10 cellular contexts compared by ENCODE assay signal in genomic region chr20:20820104-20820503, GRCh38.
DNase-seq lines count a peak whose midpoint lies in the region; ATAC-seq and TF ChIP-seq lines count a peak whose summit lies in the region.
"Had no signal": no experiment of that assay in that cellular context is flagged by ENCODE, and none has a peak within 500 bp of the region (broad histone marks: within the 10 kb centered on the region; RNA-seq: fewer than 3 reads in every experiment).

No MANE protein-coding gene starts in this region.

- H3K4me3 Mint-ChIP-seq in HFFc6: no peak overlapping the region
- H3K4me3 Mint-ChIP-seq in CD8-positive, alpha-beta memory T cell: no peak overlapping the region
- H3K4me3 Mint-ChIP-seq in naive thymus-derived CD8-positive, alpha-beta T cell: no peak overlapping the region
- H3K4me3 Mint-ChIP-seq in activated CD4-positive, alpha-beta T cell treated with anti-CD3 and anti-CD28 coated beads, Interleukin-2, amount 10 ng/mL, durations not matched to agents 7 days and 5 days: no peak overlapping the region
- H3K4me3 Mint-ChIP-seq: activated B cell treated with CpG ODN at 0.5 μM for 24 hours; dendritic cell treated with granulocyte-macrophage colony-stimulating factor and Interleukin-4, amounts not matched to agents 40 ng/mL and 50 ng/mL, for 4 days had no signal

- peak overlapping the region; percentile 92; the same call in 1 of the 2 replicates for H3K27ac ChIP-seq in VCaP
- no peak overlapping the region for H3K27ac ChIP-seq in CD8-positive, alpha-beta memory T cell (ENCODE audit: low read depth, low read length)

- no peaks in the 10 kb centered on the region for H3K9me3 Mint-ChIP-seq in HFFc6
- no peaks in the 10 kb centered on the region for H3K9me3 Mint-ChIP-seq in CD8-positive, alpha-beta memory T cell
- H3K9me3 Mint-ChIP-seq in naive thymus-derived CD8-positive, alpha-beta T cell: no peaks in the 10 kb centered on the region
- no peaks in the 10 kb centered on the region for H3K9me3 Mint-ChIP-seq in activated CD4-positive, alpha-beta T cell treated with anti-CD3 and anti-CD28 coated beads, Interleukin-2, amount 10 ng/mL, durations not matched to agents 7 days and 5 days
- H3K9me3 Mint-ChIP-seq: activated B cell treated with CpG ODN at 0.5 μM for 24 hours; dendritic cell treated with granulocyte-macrophage colony-stimulating factor and Interleukin-4, amounts not matched to agents 40 ng/mL and 50 ng/mL, for 4 days had no signal

- H3K27me3 ChIP-seq in CD8-positive, alpha-beta memory T cell (ENCODE audit: insufficient read depth, low read length, poor library complexity, severe bottlenecking): no peaks in the 10 kb centered on the region

- DNase-seq in Ammon's horn (ENCODE audit: low spot score): peak; percentile 22
- no peak for DNase-seq in HFFc6
- DNase-seq in kidney tubule cell (ENCODE audit: low spot score): peak; percentile 46
- DNase-seq in CD8-positive, alpha-beta memory T cell: no peak
- DNase-seq in LoVo (ENCODE audit: low spot score): no peak
- no peak for DNase-seq in naive thymus-derived CD8-positive, alpha-beta T cell
- no peak for DNase-seq in activated CD4-positive, alpha-beta T cell treated with anti-CD3 and anti-CD28 coated beads, Interleukin-2, amount 10 ng/mL, durations not matched to agents 7 days and 5 days
- DNase-seq: activated B cell treated with CpG ODN at 0.5 μM for 24 hours had no signal

- CTCF ChIA-PET in CD8-positive, alpha-beta memory T cell (lab: Charles Lee): no interaction called here
- CTCF ChIA-PET in activated CD4-positive, alpha-beta T cell treated with anti-CD3 and anti-CD28 coated beads, Interleukin-2, amount 10 ng/mL, durations not matched to agents 7 days and 5 days (lab: Charles Lee): interaction anchor here (1.3 kb wide), 1 partner anchor 40 kb away, joined by 3 read pairs; no protein-coding TSS in a partner anchor

- TF ChIP-seq CTCF in HFFc6 (IDR thresholded peaks at IDR 0.05) (peak; percentile 52), VCaP (conservative IDR thresholded peaks at IDR 0.05) (no peak)

- POLR2A ChIA-PET in CD8-positive, alpha-beta memory T cell (lab: Charles Lee): no interaction called here
- POLR2A ChIA-PET in naive thymus-derived CD8-positive, alpha-beta T cell (lab: Charles Lee): no interaction called here
- POLR2A ChIA-PET in activated CD4-positive, alpha-beta T cell treated with anti-CD3 and anti-CD28 coated beads, Interleukin-2, amount 10 ng/mL, durations not matched to agents 7 days and 5 days (lab: Charles Lee): no interaction called here

- no peak overlapping the region for H3K4me3 ChIP-seq in CD8-positive, alpha-beta memory T cell (ENCODE audit: low read length)

- H3K4me1 ChIP-seq in CD8-positive, alpha-beta memory T cell (ENCODE audit: insufficient read depth, low read length): no peaks in the 10 kb centered on the region

- ATAC-seq in naive thymus-derived CD8-positive, alpha-beta T cell: no peak

- peaks cover 2% of the 10 kb centered on the region; the same call in 1 of the 2 replicates for H3K27me3 Mint-ChIP-seq in HFFc6 (ENCODE audit: insufficient read depth)
- peaks cover 18 to 38% of the 10 kb centered on the region in 2 donors for H3K27me3 Mint-ChIP-seq in CD8-positive, alpha-beta memory T cell
- H3K27me3 Mint-ChIP-seq in naive thymus-derived CD8-positive, alpha-beta T cell: peaks cover 1 to 34% (median 14%) of the 10 kb centered on the region in 5 donors
- peaks cover 12% of the 10 kb centered on the region for H3K27me3 Mint-ChIP-seq in activated CD4-positive, alpha-beta T cell treated with anti-CD3 and anti-CD28 coated beads, Interleukin-2, amount 10 ng/mL, durations not matched to agents 7 days and 5 days

- H3K36me3 Mint-ChIP-seq in HFFc6 (ENCODE audit: low read depth): no peaks in the 10 kb centered on the region
- H3K36me3 Mint-ChIP-seq in CD8-positive, alpha-beta memory T cell: no peaks in the 10 kb centered on the region
- H3K36me3 Mint-ChIP-seq in naive thymus-derived CD8-positive, alpha-beta T cell: no peaks in the 10 kb centered on the region
- H3K36me3 Mint-ChIP-seq in activated CD4-positive, alpha-beta T cell treated with anti-CD3 and anti-CD28 coated beads, Interleukin-2, amount 10 ng/mL, durations not matched to agents 7 days and 5 days (ENCODE audit: low read depth): no peaks in the 10 kb centered on the region

- no peaks in the 10 kb centered on the region for H3K9me3 ChIP-seq in CD8-positive, alpha-beta memory T cell (ENCODE audit: low read length)

- H3K36me3 ChIP-seq in CD8-positive, alpha-beta memory T cell (ENCODE audit: insufficient read depth, low read length): no peaks in the 10 kb centered on the region

- peaks cover 8% of the 10 kb centered on the region; the same call in 1 of the 2 replicates for H3K4me1 Mint-ChIP-seq in HFFc6 (ENCODE audit: low read depth)
- H3K4me1 Mint-ChIP-seq in CD8-positive, alpha-beta memory T cell: peaks cover 3 to 6% (median 4%) of the 10 kb centered on the region in 3 donors
- peaks cover 0 to 2% (median 2%) of the 10 kb centered on the region in 4 donors for H3K4me1 Mint-ChIP-seq in naive thymus-derived CD8-positive, alpha-beta T cell
- H3K4me1 Mint-ChIP-seq in activated CD4-positive, alpha-beta T cell treated with anti-CD3 and anti-CD28 coated beads, Interleukin-2, amount 10 ng/mL, durations not matched to agents 7 days and 5 days: no peaks in the 10 kb centered on the region

- H3K27ac Mint-ChIP-seq in HFFc6: no peak overlapping the region
- no peak overlapping the region for H3K27ac Mint-ChIP-seq in CD8-positive, alpha-beta memory T cell
- H3K27ac Mint-ChIP-seq in naive thymus-derived CD8-positive, alpha-beta T cell: no peak overlapping the region
- H3K27ac Mint-ChIP-seq in activated CD4-positive, alpha-beta T cell treated with anti-CD3 and anti-CD28 coated beads, Interleukin-2, amount 10 ng/mL, durations not matched to agents 7 days and 5 days: no peak overlapping the region
- H3K27ac Mint-ChIP-seq: activated B cell treated with CpG ODN at 0.5 μM for 24 hours; dendritic cell treated with granulocyte-macrophage colony-stimulating factor and Interleukin-4, amounts not matched to agents 40 ng/mL and 50 ng/mL, for 4 days had no signal

Comparison
In these comparisons a context has a peak if more than half of its experiments do, and no peak if none do; other contexts are left out.
1. DNase-seq: peak in Ammon's horn (single experiment) and kidney tubule cell (single experiment); none in HFFc6 (single experiment), CD8-positive, alpha-beta memory T cell (0 of 5), LoVo (single experiment), naive thymus-derived CD8-positive, alpha-beta T cell (0 of 10) and activated CD4-positive, alpha-beta T cell treated with anti-CD3 and anti-CD28 coated beads, Interleukin-2, amount 10 ng/mL, durations not matched to agents 7 days and 5 days (single experiment).